ENCODE assay signal across 16 cellular contexts in genomic region chr3:14138109-14138877, GRCh38. TPM values are rescaled to one million over a fixed set of nuclear protein-coding genes. Genes with fewer than 3 reads are reported as not detected.
DNase-seq lines count a peak whose midpoint lies in the region; ATAC-seq and TF ChIP-seq lines count a peak whose summit lies in the region.
"Had no signal": no experiment of that assay in that cellular context is flagged by ENCODE, and none has a peak within 500 bp of the region (broad histone marks: within the 10 kb centered on the region; RNA-seq: fewer than 3 reads in every experiment).

No MANE protein-coding gene starts in this region.

- WGBS in IMR-90 (ENCODE audit: extremely low coverage in 2 of 2, insufficient read length in 1 of 2), 2 experiments, result 91% methylated on average over 11 of the region's 16 CpGs; no CpG with 5 or more reads in 1 of the 2 experiments

- no peaks in the 10 kb centered on the region for H4K20me1 ChIP-seq in IMR-90 (ENCODE audit: insufficient read depth, low read length)

- H3K18ac ChIP-seq in IMR-90 (ENCODE audit: low read depth, low read length), result no peak overlapping the region

- H4K8ac ChIP-seq in IMR-90 (ENCODE audit: low read depth in 2 of 2, low read length in 2 of 2), result no peak overlapping the region

- no peak for DNase-seq in CD4-positive, alpha-beta T cell
- DNase-seq in IMR-90 (no peak), chondrocyte (ENCODE audit: low spot score) (peak; percentile 87), SJCRH30 (no peak), dorsolateral prefrontal cortex (no peak), Calu3 (no peak)
- peak; percentile 25 for DNase-seq in natural killer cell treated with Interleukin-12 subunit alpha and Interleukin-12 subunit beta and Interleukin-15 and Interleukin-18, amount 100 ng/mL, for 72 hours (ENCODE audit: low spot score)
- DNase-seq: activated CD4-positive, alpha-beta T cell treated with anti-CD3 and anti-CD28 coated beads for 36 hours; amygdala; NK-92 treated with Interleukin-12 subunit alpha and Interleukin-12 subunit beta, amount 100 ng/mL, for 24 hours; T-helper 9 cell had no signal

- H3K9ac ChIP-seq in IMR-90 (ENCODE audit: low read depth, low read length), result no peak overlapping the region

- peaks cover 35% of the 10 kb centered on the region for H3K4me1 Mint-ChIP-seq in CD4-positive, alpha-beta T cell (ENCODE audit: low read depth)
- H3K4me1 Mint-ChIP-seq in chondrocyte (ENCODE audit: low read depth) (peaks cover 42% of the 10 kb centered on the region), Calu3 (ENCODE audit: low read depth, unreplicated experiment) (no peaks in the 10 kb centered on the region)
- H3K4me1 Mint-ChIP-seq in natural killer cell treated with Interleukin-12 subunit alpha and Interleukin-12 subunit beta and Interleukin-15 and Interleukin-18, amount 100 ng/mL, for 72 hours (ENCODE audit: low read depth in 2 of 2), result peaks cover 22 to 28% of the 10 kb centered on the region in 2 donors

- no peak overlapping the region for H2BK15ac ChIP-seq in IMR-90 (ENCODE audit: low read depth, low read length)

- BruUV-seq in IMR-90 (replicated peaks; lab: Mats Ljungman, UMichigan) (no TSS peak), Calu3 (replicated peaks; lab: Mats Ljungman, UMichigan) (no TSS peak)

- no peaks in the 10 kb centered on the region for H3K27me3 ChIP-seq in CD4-positive, alpha-beta T cell (ENCODE audit: control insufficient read depth, insufficient read depth, low read length)
- H3K27me3 ChIP-seq in IMR-90 (ENCODE audit: control insufficient read depth, insufficient read depth, low read length), result no peaks in the 10 kb centered on the region
- H3K27me3 ChIP-seq in SJCRH30, result no peaks in the 10 kb centered on the region
- no peaks in the 10 kb centered on the region for H3K27me3 ChIP-seq in dorsolateral prefrontal cortex
- H3K27me3 ChIP-seq: suprapubic skin had no signal

- H2BK120ac ChIP-seq in IMR-90 (ENCODE audit: low read depth, low read length), result no peak overlapping the region

- H3K4me3 ChIP-seq in IMR-90 (ENCODE audit: insufficient read depth, low read depth, low read length) (no peak overlapping the region), SJCRH30 (no peak overlapping the region), dorsolateral prefrontal cortex (no peak overlapping the region)
- H3K4me3 ChIP-seq: coronary artery, mucosa of descending colon, suprapubic skin had no signal

- peaks cover 79% of the 10 kb centered on the region for H3K36me3 Mint-ChIP-seq in CD4-positive, alpha-beta T cell (ENCODE audit: low read depth)
- H3K36me3 Mint-ChIP-seq in chondrocyte (ENCODE audit: low read depth) (peaks cover 30% of the 10 kb centered on the region), Calu3 (ENCODE audit: insufficient read depth, unreplicated experiment) (peaks cover 45% of the 10 kb centered on the region)
- H3K36me3 Mint-ChIP-seq in natural killer cell treated with Interleukin-12 subunit alpha and Interleukin-12 subunit beta and Interleukin-15 and Interleukin-18, amount 100 ng/mL, for 72 hours, result no peaks in the 10 kb centered on the region

- H3K79me1 ChIP-seq in IMR-90 (ENCODE audit: low read depth in 1 of 2, low read length in 2 of 2), result peaks cover 2 to 14% of the 10 kb centered on the region in 2 experiments; a peak in 2 of 4 replicates

- dilution Hi-C loops in IMR-90 (cut with HindIII; ENCODE audit: low sequenced_read_pairs, unreplicated experiment), result no loop called here

- POLR2A ChIA-PET in CD4-positive, alpha-beta T cell (lab: Charles Lee), result interaction anchor here (0.6 to 1.7 kb wide), 2 partner anchors 14 to 23 kb away, joined by 3 to 4 read pairs; partner anchors contain the start of gene CHCHD4
- POLR2A ChIA-PET in IMR-90 (lab: Charles Lee; ENCODE audit: unreplicated experiment), result no interaction called here

- no peak for TF ChIP-seq POLR2A in IMR-90 (IDR thresholded peaks at IDR 0.05; ENCODE audit: low read depth, low read length)

- no peaks in the 10 kb centered on the region for H3K9me3 Mint-ChIP-seq in CD4-positive, alpha-beta T cell
- no peaks in the 10 kb centered on the region for H3K9me3 Mint-ChIP-seq in chondrocyte (ENCODE audit: low read depth)
- H3K9me3 Mint-ChIP-seq in natural killer cell treated with Interleukin-12 subunit alpha and Interleukin-12 subunit beta and Interleukin-15 and Interleukin-18, amount 100 ng/mL, for 72 hours, result no peaks in the 10 kb centered on the region
- H3K9me3 Mint-ChIP-seq in Calu3 (ENCODE audit: low read depth, unreplicated experiment), result no peaks in the 10 kb centered on the region

- H3K27ac ChIP-seq in CD4-positive, alpha-beta T cell (ENCODE audit: low read depth, low read length), result no peak overlapping the region
- no peak overlapping the region for H3K27ac ChIP-seq in IMR-90 (ENCODE audit: insufficient read depth, low read length)
- no peak overlapping the region for H3K27ac ChIP-seq in SJCRH30
- H3K27ac ChIP-seq in dorsolateral prefrontal cortex, result no peak overlapping the region

- H3K36me3 ChIP-seq in IMR-90 (ENCODE audit: control insufficient read depth, insufficient read depth, low read length) (peaks cover 72% of the 10 kb centered on the region), SJCRH30 (peaks cover 29% of the 10 kb centered on the region)

- no peak overlapping the region for H2BK20ac ChIP-seq in IMR-90 (ENCODE audit: low read depth, low read length)

- no peak overlapping the region for H3K14ac ChIP-seq in IMR-90 (replicated peaks; ENCODE audit: low read depth, low read length)

- no peaks in the 10 kb centered on the region for H3K9me3 ChIP-seq in CD4-positive, alpha-beta T cell (ENCODE audit: control insufficient read depth, low read length)
- H3K9me3 ChIP-seq in IMR-90 (ENCODE audit: control insufficient read depth, insufficient read depth, low read length), result no peaks in the 10 kb centered on the region
- no peaks in the 10 kb centered on the region for H3K9me3 ChIP-seq in SJCRH30 (replicated peaks)
- H3K9me3 ChIP-seq: mucosa of descending colon, suprapubic skin had no signal

- no peak overlapping the region for H4K91ac ChIP-seq in IMR-90 (ENCODE audit: insufficient read depth, low read depth, low read length)

- no peak for TF ChIP-seq RAD21 in IMR-90 (IDR thresholded peaks at IDR 0.05; ENCODE audit: low read length)

- H3K23ac ChIP-seq in IMR-90 (ENCODE audit: low read depth, low read length), result no peak overlapping the region

- no peaks in the 10 kb centered on the region for H3K27me3 Mint-ChIP-seq in CD4-positive, alpha-beta T cell
- H3K27me3 Mint-ChIP-seq in chondrocyte (ENCODE audit: low read depth) (no peaks in the 10 kb centered on the region), Calu3 (ENCODE audit: unreplicated experiment) (no peaks in the 10 kb centered on the region)
- no peaks in the 10 kb centered on the region for H3K27me3 Mint-ChIP-seq in natural killer cell treated with Interleukin-12 subunit alpha and Interleukin-12 subunit beta and Interleukin-15 and Interleukin-18, amount 100 ng/mL, for 72 hours
- H3K27me3 Mint-ChIP-seq: activated CD4-positive, alpha-beta T cell treated with anti-CD3 and anti-CD28 coated beads for 36 hours had no signal

- CTCF ChIA-PET in CD4-positive, alpha-beta T cell (lab: Charles Lee), result no interaction called here
- CTCF ChIA-PET in IMR-90 (lab: Yijun Ruan, JAX), result no interaction called here
- CTCF ChIA-PET in Calu3 (lab: Charles Lee), result no interaction called here

- H2BK5ac ChIP-seq in IMR-90 (ENCODE audit: low read depth, low read length, poor library complexity, severe bottlenecking), result no peak overlapping the region

- no peak overlapping the region for H3K4me2 ChIP-seq in IMR-90 (ENCODE audit: low read depth, low read length)

- no peak overlapping the region for H4K5ac ChIP-seq in IMR-90 (ENCODE audit: low read depth, low read length)

- H3K4me1 ChIP-seq in IMR-90 (ENCODE audit: control insufficient read depth, insufficient read depth, low read length) (peaks cover 14% of the 10 kb centered on the region), SJCRH30 (peaks cover 3% of the 10 kb centered on the region)

- H3K4me3 Mint-ChIP-seq in CD4-positive, alpha-beta T cell, result no peak overlapping the region
- no peak overlapping the region for H3K4me3 Mint-ChIP-seq in chondrocyte (ENCODE audit: unreplicated experiment)
- no peak overlapping the region for H3K4me3 Mint-ChIP-seq in natural killer cell treated with Interleukin-12 subunit alpha and Interleukin-12 subunit beta and Interleukin-15 and Interleukin-18, amount 100 ng/mL, for 72 hours
- H3K4me3 Mint-ChIP-seq in Calu3 (ENCODE audit: low read depth, unreplicated experiment), result no peak overlapping the region
- H3K4me3 Mint-ChIP-seq: activated CD4-positive, alpha-beta T cell treated with anti-CD3 and anti-CD28 coated beads for 36 hours had no signal

- peak overlapping the region; percentile 21 for H2AK9ac ChIP-seq in IMR-90 (replicated peaks; ENCODE audit: low read depth, low read length, poor library complexity)

- H3K9me1 ChIP-seq in IMR-90 (ENCODE audit: insufficient read depth, low read length), result peaks cover 14% of the 10 kb centered on the region

- intact Hi-C loops in CD4-positive, alpha-beta T cell (cut with DNase I, micrococcal nuclease), result no loop called here
- intact Hi-C loops in IMR-90 (cut with micrococcal nuclease), result no loop called here
- intact Hi-C loops in dorsolateral prefrontal cortex (cut with DNase I), result no loop called here
- intact Hi-C loops in Calu3 (cut with micrococcal nuclease; ENCODE audit: unreplicated experiment), result no loop called here

- no peak overlapping the region for H3K4ac ChIP-seq in IMR-90 (ENCODE audit: low read depth, low read length)

- in situ Hi-C loops in IMR-90 (cut with MboI; ENCODE audit: low sequenced_read_pairs), result loop anchor here (25.0 kb wide), 1 partner anchor 101 kb away; no protein-coding TSS in a partner anchor

- ATAC-seq in CD4-positive, alpha-beta T cell (ENCODE audit: poor library complexity), result no peak
- ATAC-seq in IMR-90 (ENCODE audit: low read depth) (no peak), HG03442 (IDR thresholded peaks at IDR 0.05; ENCODE audit: unreplicated experiment) (no peak)
- ATAC-seq in natural killer cell treated with Interleukin-12 subunit alpha and Interleukin-12 subunit beta and Interleukin-15 and Interleukin-18, amount 100 ng/mL, for 72 hours, result no peak
- ATAC-seq: activated CD4-positive, alpha-beta T cell treated with anti-CD3 and anti-CD28 coated beads for 36 hours; mucosa of descending colon; Right ventricle myocardium inferior had no signal

- TF ChIP-seq CTCF in CD4-positive, alpha-beta T cell (IDR thresholded peaks at IDR 0.05), result no peak
- TF ChIP-seq CTCF in IMR-90 (conservative IDR thresholded peaks at IDR 0.05; ENCODE audit: low read depth, low read length) (no peak), chondrocyte (IDR thresholded peaks at IDR 0.05) (no peak), dorsolateral prefrontal cortex (IDR thresholded peaks at IDR 0.05 in 54 of 56, conservative IDR thresholded peaks at IDR 0.05 in 2 of 56; ENCODE audit: low read depth in 1 of 56, partially characterized antibody in 56 of 56) (no peak), Calu3 (IDR thresholded peaks at IDR 0.05; ENCODE audit: unreplicated experiment) (no peak)

- peak overlapping the region; percentile 76 for H3K27ac Mint-ChIP-seq in CD4-positive, alpha-beta T cell
- H3K27ac Mint-ChIP-seq in chondrocyte (ENCODE audit: unreplicated experiment) (peak overlapping the region; percentile 45), Calu3 (ENCODE audit: unreplicated experiment) (no peak overlapping the region)
- no peak overlapping the region for H3K27ac Mint-ChIP-seq in natural killer cell treated with Interleukin-12 subunit alpha and Interleukin-12 subunit beta and Interleukin-15 and Interleukin-18, amount 100 ng/mL, for 72 hours
- H3K27ac Mint-ChIP-seq: activated CD4-positive, alpha-beta T cell treated with anti-CD3 and anti-CD28 coated beads for 36 hours had no signal

- no peak overlapping the region for H2AFZ ChIP-seq in IMR-90 (replicated peaks; ENCODE audit: low read length, poor library complexity)

- no peak overlapping the region for H2AK5ac ChIP-seq in IMR-90 (ENCODE audit: low read depth, low read length)

- no peak overlapping the region for H3K56ac ChIP-seq in IMR-90 (ENCODE audit: extremely low read depth, insufficient read depth, low read length)

RNA-seq across cellular contexts. Expression of gene TMEM43, which starts 13.4 kb away (rescaled TPM):
- 10 to 100 TPM; 24.8 to 27.6 TPM for total RNA-seq in CD4-positive, alpha-beta T cell
- total RNA-seq in IMR-90 (2012; rRNA removed), result 103 and 114 TPM in 2 replicates
- 107 and 109 TPM in 2 replicates for polyA plus RNA-seq in IMR-90 (2012; rRNA removed)
- 73.8 and 86.4 TPM in 2 replicates for polyA plus RNA-seq in IMR-90 (2012; cell fraction: cytosol; rRNA removed)
- 97.1 and 98.5 TPM in 2 replicates for polyA plus RNA-seq in IMR-90 (2012; cell fraction: nucleus; rRNA removed; ENCODE audit: low replicate concordance)
- total RNA-seq in chondrocyte, result 83.4 to 89.1 TPM (median 84.9 TPM) in 3 replicates
- 10 to 100 TPM; 37.3 to 42.6 TPM for total RNA-seq in natural killer cell treated with Interleukin-12 subunit alpha and Interleukin-12 subunit beta and Interleukin-15 and Interleukin-18, amount 100 ng/mL, for 72 hours
- 66.4 and 68.7 TPM in 2 replicates for total RNA-seq in SJCRH30 (2014; rRNA removed; shearing (Covaris generic))
- 10 to 100 TPM; 23.1 to 38.3 (median 30.4) TPM for total RNA-seq in dorsolateral prefrontal cortex
- 56.2 and 57.0 TPM in 2 replicates for total RNA-seq in Calu3 (2022)

RNA-seq across cellular contexts. Expression of gene CHCHD4, which starts 13.6 kb away (rescaled TPM):
- total RNA-seq in CD4-positive, alpha-beta T cell, result 1 to 10 TPM in 1 of 2 experiments, under 1 TPM in 1; 0.50 to 1.1 TPM
- total RNA-seq in IMR-90 (2012; rRNA removed) (9.0 and 12.2 TPM in 2 replicates), chondrocyte (6.1 to 8.1 TPM (median 7.2 TPM) in 3 replicates), dorsolateral prefrontal cortex (10 to 100 TPM in 118 of 120 experiments, 1 to 10 TPM in 2; 8.5 to 24.0 (median 16.1) TPM), Calu3 (2022) (14.3 and 16.7 TPM in 2 replicates)
- 7.4 and 9.8 TPM in 2 replicates for polyA plus RNA-seq in IMR-90 (2012; rRNA removed)
- polyA plus RNA-seq in IMR-90 (2012; cell fraction: cytosol; rRNA removed), result 4.6 and 4.8 TPM in 2 replicates
- polyA plus RNA-seq in IMR-90 (2012; cell fraction: nucleus; rRNA removed; ENCODE audit: low replicate concordance), result 1.3 and 5.0 TPM in 2 replicates
- total RNA-seq in natural killer cell treated with Interleukin-12 subunit alpha and Interleukin-12 subunit beta and Interleukin-15 and Interleukin-18, amount 100 ng/mL, for 72 hours, result 10 to 100 TPM; 13.2 to 14.6 TPM
- 22.5 and 27.0 TPM in 2 replicates for total RNA-seq in SJCRH30 (2014; rRNA removed; shearing (Covaris generic))

RNA-seq across cellular contexts. Expression of gene XPC, which starts 40.1 kb away (rescaled TPM):
- 10 to 100 TPM; 59.2 to 65.1 TPM for total RNA-seq in CD4-positive, alpha-beta T cell
- 40.5 and 48.8 TPM in 2 replicates for total RNA-seq in IMR-90 (2012; rRNA removed)
- 27.6 and 30.9 TPM in 2 replicates for polyA plus RNA-seq in IMR-90 (2012; rRNA removed)
- polyA plus RNA-seq in IMR-90 (2012; cell fraction: cytosol; rRNA removed), result 17.6 and 18.4 TPM in 2 replicates
- polyA plus RNA-seq in IMR-90 (2012; cell fraction: nucleus; rRNA removed; ENCODE audit: low replicate concordance), result 62.0 and 94.0 TPM in 2 replicates
- 24.9 to 35.9 TPM (median 26.8 TPM) in 3 replicates for total RNA-seq in chondrocyte
- total RNA-seq in natural killer cell treated with Interleukin-12 subunit alpha and Interleukin-12 subunit beta and Interleukin-15 and Interleukin-18, amount 100 ng/mL, for 72 hours, result 10 to 100 TPM; 24.6 to 31.5 TPM
- total RNA-seq in SJCRH30 (2014; rRNA removed; shearing (Covaris generic)), result 16.3 and 21.0 TPM in 2 replicates
- total RNA-seq in dorsolateral prefrontal cortex, result 10 to 100 TPM; 19.9 to 57.4 (median 32.1) TPM
- 23.8 and 24.3 TPM in 2 replicates for total RNA-seq in Calu3 (2022)

RNA-seq across cellular contexts. Expression of gene LSM3, which starts 40.3 kb away (rescaled TPM):
- total RNA-seq in CD4-positive, alpha-beta T cell, result 1 to 10 TPM; 6.5 to 6.9 TPM
- 3.4 and 14.2 TPM in 2 replicates for total RNA-seq in IMR-90 (2012; rRNA removed)
- 10.0 and 11.5 TPM in 2 replicates for polyA plus RNA-seq in IMR-90 (2012; rRNA removed)
- polyA plus RNA-seq in IMR-90 (2012; cell fraction: cytosol; rRNA removed), result 0.87 and 1.00 TPM in 2 replicates
- polyA plus RNA-seq in IMR-90 (2012; cell fraction: nucleus; rRNA removed; ENCODE audit: low replicate concordance), result 0.20 and 1.8 TPM in 2 replicates
- total RNA-seq in chondrocyte, result 8.1 to 12.8 TPM (median 8.4 TPM) in 3 replicates
- total RNA-seq in natural killer cell treated with Interleukin-12 subunit alpha and Interleukin-12 subunit beta and Interleukin-15 and Interleukin-18, amount 100 ng/mL, for 72 hours, result 10 to 100 TPM; 15.1 to 15.2 TPM
- total RNA-seq in SJCRH30 (2014; rRNA removed; shearing (Covaris generic)), result 26.9 and 27.5 TPM in 2 replicates
- total RNA-seq in dorsolateral prefrontal cortex, result 10 to 100 TPM in 5 of 120 experiments, 1 to 10 TPM in 115; 4.4 to 10.8 (median 7.8) TPM
- total RNA-seq in Calu3 (2022), result 16.7 and 17.7 TPM in 2 replicates

Comparison
In these comparisons a context has a peak if more than half of its experiments do, and no peak if none do; other contexts are left out.
1. DNase-seq: peak in chondrocyte (single experiment) and natural killer cell treated with Interleukin-12 subunit alpha and Interleukin-12 subunit beta and Interleukin-15 and Interleukin-18, amount 100 ng/mL, for 72 hours (single experiment); none in CD4-positive, alpha-beta T cell (0 of 10), IMR-90 (single experiment), SJCRH30 (0 of 2), dorsolateral prefrontal cortex (0 of 10) and Calu3 (single experiment).
2. H3K27ac Mint-ChIP-seq: peak in CD4-positive, alpha-beta T cell (single experiment) and chondrocyte (single experiment); none in natural killer cell treated with Interleukin-12 subunit alpha and Interleukin-12 subunit beta and Interleukin-15 and Interleukin-18, amount 100 ng/mL, for 72 hours (0 of 2) and Calu3 (single experiment).